8 cellular contexts compared by ENCODE assay signal in genomic region chr7:143380264-143380645, GRCh38. TPM values are rescaled to one million over a fixed set of nuclear protein-coding genes. Genes with fewer than 3 reads are reported as not detected.
A peak's percentile ranks its signal among the peaks of the same experiment; 100 is the strongest.
DNase-seq lines count a peak whose midpoint lies in the region; ATAC-seq and TF ChIP-seq lines count a peak whose summit lies in the region.

No MANE protein-coding gene starts in this region.

- H3K4me3 Mint-ChIP-seq in activated T-helper 1 cell treated with anti-CD3 and anti-CD28 coated beads, Interleukin-12 subunit alpha, Interleukin-12 subunit beta, Interleukin-2, Interleukin-4 antibody, amounts not matched to agents 30 ng/mL and 10 ng/mL and 1 ng/mL, durations not matched to agents 14 hours and 24 hours and 36 hours: peak overlapping the region; percentile 85
- peak overlapping the region in 9 of 10 donors; percentile 88 to 95 (median 92) for H3K4me3 Mint-ChIP-seq in naive thymus-derived CD8-positive, alpha-beta T cell
- peak overlapping the region; percentile 88 for H3K4me3 Mint-ChIP-seq in stimulated activated memory B cell treated with anti-CD40 and anti-IgM and Interleukin-4, amounts not matched to agents 10 μg/mL and 1 μg/mL and 100 μg/mL, for 72 hours

- H3K27ac ChIP-seq in HUES48 (ENCODE audit: low read depth, low read length) (peak overlapping the region; percentile 99), fibroblast of lung (ENCODE audit: insufficient read depth, low read length) (peak overlapping the region; percentile 98)

- intact Hi-C loops in activated T-helper 1 cell treated with anti-CD3 and anti-CD28 coated beads, Interleukin-12 subunit alpha, Interleukin-12 subunit beta, Interleukin-2, Interleukin-4 antibody, amounts not matched to agents 30 ng/mL and 10 ng/mL and 1 ng/mL, durations not matched to agents 14 hours and 24 hours and 36 hours (cut with micrococcal nuclease): loop anchor here (1.0 to 5.0 kb wide), 11 partner anchors 18 to 1642 kb away; partner anchors contain the start of genes CASP2, FAM131B, GSTK1 and SSBP1

- peaks cover 51% of the 10 kb centered on the region for H3K79me2 ChIP-seq in fibroblast of lung (ENCODE audit: control insufficient read depth, insufficient read depth, low read length)

- no peak overlapping the region for H2AFZ ChIP-seq in fibroblast of lung (ENCODE audit: low read length)

- H3K36me3 ChIP-seq in HUES48 (ENCODE audit: control insufficient read depth, insufficient read depth, low read length) (peaks cover 29% of the 10 kb centered on the region), fibroblast of lung (ENCODE audit: control insufficient read depth, insufficient read depth, low read length) (peaks cover 17% of the 10 kb centered on the region)

- H3K27ac Mint-ChIP-seq in activated T-helper 1 cell treated with anti-CD3 and anti-CD28 coated beads, Interleukin-12 subunit alpha, Interleukin-12 subunit beta, Interleukin-2, Interleukin-4 antibody, amounts not matched to agents 30 ng/mL and 10 ng/mL and 1 ng/mL, durations not matched to agents 14 hours and 24 hours and 36 hours: peak overlapping the region; percentile 70
- H3K27ac Mint-ChIP-seq in naive thymus-derived CD8-positive, alpha-beta T cell: peak overlapping the region; percentile 91 to 99 (median 94)
- peak overlapping the region; percentile 83 for H3K27ac Mint-ChIP-seq in stimulated activated memory B cell treated with anti-CD40 and anti-IgM and Interleukin-4, amounts not matched to agents 10 μg/mL and 1 μg/mL and 100 μg/mL, for 72 hours

- H3K27me3 ChIP-seq in HUES48 (ENCODE audit: control insufficient read depth, insufficient read depth, low read length): no peaks in the 10 kb centered on the region
- no peaks in the 10 kb centered on the region for H3K27me3 ChIP-seq in fibroblast of lung (ENCODE audit: control insufficient read depth, insufficient read depth, low read length)

- H3K4me3 ChIP-seq in HUES48 (ENCODE audit: low read depth, low read length): peak overlapping the region; percentile 96
- H3K4me3 ChIP-seq in fibroblast of lung (replicated peaks in 1 of 4; ENCODE audit: control extremely low read depth in 1 of 4, insufficient read depth in 1 of 4, low read depth in 3 of 4, low read length in 4 of 4): peak overlapping the region; percentile 73 to 88 (median 81)

- no peaks in the 10 kb centered on the region for H3K36me3 Mint-ChIP-seq in activated T-helper 1 cell treated with anti-CD3 and anti-CD28 coated beads, Interleukin-12 subunit alpha, Interleukin-12 subunit beta, Interleukin-2, Interleukin-4 antibody, amounts not matched to agents 30 ng/mL and 10 ng/mL and 1 ng/mL, durations not matched to agents 14 hours and 24 hours and 36 hours (ENCODE audit: low read depth)
- H3K36me3 Mint-ChIP-seq in naive thymus-derived CD8-positive, alpha-beta T cell: peaks cover 0 to 9% (median 0%) of the 10 kb centered on the region in 3 donors
- no peaks in the 10 kb centered on the region for H3K36me3 Mint-ChIP-seq in stimulated activated memory B cell treated with anti-CD40 and anti-IgM and Interleukin-4, amounts not matched to agents 10 μg/mL and 1 μg/mL and 100 μg/mL, for 72 hours

- H3K4me2 ChIP-seq in fibroblast of lung (ENCODE audit: extremely low read depth, insufficient read depth, low read length): peak overlapping the region; percentile 95

- H3K4me1 Mint-ChIP-seq in activated T-helper 1 cell treated with anti-CD3 and anti-CD28 coated beads, Interleukin-12 subunit alpha, Interleukin-12 subunit beta, Interleukin-2, Interleukin-4 antibody, amounts not matched to agents 30 ng/mL and 10 ng/mL and 1 ng/mL, durations not matched to agents 14 hours and 24 hours and 36 hours (ENCODE audit: low read depth): peaks cover 46% of the 10 kb centered on the region
- peaks cover 33 to 58% (median 44%) of the 10 kb centered on the region in 4 donors for H3K4me1 Mint-ChIP-seq in naive thymus-derived CD8-positive, alpha-beta T cell
- peaks cover 51% of the 10 kb centered on the region for H3K4me1 Mint-ChIP-seq in stimulated activated memory B cell treated with anti-CD40 and anti-IgM and Interleukin-4, amounts not matched to agents 10 μg/mL and 1 μg/mL and 100 μg/mL, for 72 hours

- H3K4me1 ChIP-seq in HUES48 (ENCODE audit: control insufficient read depth, insufficient read depth, low read length) (peaks cover 26% of the 10 kb centered on the region), fibroblast of lung (ENCODE audit: control insufficient read depth, extremely low read depth, insufficient read depth, low read length) (peaks cover 10% of the 10 kb centered on the region)

- H4K20me1 ChIP-seq in fibroblast of lung (ENCODE audit: control insufficient read depth, extremely low read depth, insufficient read depth, low read length): no peaks in the 10 kb centered on the region

- H3K9me3 Mint-ChIP-seq in activated T-helper 1 cell treated with anti-CD3 and anti-CD28 coated beads, Interleukin-12 subunit alpha, Interleukin-12 subunit beta, Interleukin-2, Interleukin-4 antibody, amounts not matched to agents 30 ng/mL and 10 ng/mL and 1 ng/mL, durations not matched to agents 14 hours and 24 hours and 36 hours: no peaks in the 10 kb centered on the region
- no peaks in the 10 kb centered on the region for H3K9me3 Mint-ChIP-seq in naive thymus-derived CD8-positive, alpha-beta T cell
- H3K9me3 Mint-ChIP-seq in stimulated activated memory B cell treated with anti-CD40 and anti-IgM and Interleukin-4, amounts not matched to agents 10 μg/mL and 1 μg/mL and 100 μg/mL, for 72 hours: no peaks in the 10 kb centered on the region

- DNase-seq in DMS 273 treated with DMSO at 0.1 percent for 48 hours (lab: John Stamatoyannopoulos, UW): peak; percentile 54
- peak; percentile 89 for DNase-seq in OCI-M1 (lab: John Stamatoyannopoulos, UW)
- DNase-seq in activated T-helper 1 cell treated with anti-CD3 and anti-CD28 coated beads, Interleukin-12 subunit alpha, Interleukin-12 subunit beta, Interleukin-2, Interleukin-4 antibody, amounts not matched to agents 30 ng/mL and 10 ng/mL and 1 ng/mL, durations not matched to agents 14 hours and 24 hours and 36 hours (ENCODE audit: low spot score): peak; percentile 76
- peak; percentile 73 to 90 for DNase-seq in fibroblast of lung (ENCODE audit: low read depth in 2 of 2)
- peak; percentile 75 to 92 (median 85) for DNase-seq in naive thymus-derived CD8-positive, alpha-beta T cell

- H3K9ac ChIP-seq in HUES48 (ENCODE audit: low read depth, low read length): peak overlapping the region; percentile 96
- H3K9ac ChIP-seq in fibroblast of lung (ENCODE audit: insufficient read depth, low read length): peak overlapping the region; percentile 96

- no peaks in the 10 kb centered on the region for H3K9me3 ChIP-seq in HUES48 (ENCODE audit: control insufficient read depth, insufficient read depth, low read length)
- H3K9me3 ChIP-seq in fibroblast of lung (ENCODE audit: control insufficient read depth, insufficient read depth, low read depth, low read length): no peaks in the 10 kb centered on the region

- POLR2A ChIA-PET in naive thymus-derived CD8-positive, alpha-beta T cell (lab: Charles Lee): interaction anchor here (0.7 to 7.2 kb wide), 31 partner anchors 9 to 1041 kb away, joined by 3 to 184 read pairs (median 4); partner anchors contain the start of genes CASP2, EPHA1, FAM131B and GSTK1

- TF ChIP-seq CTCF in fibroblast of lung (conservative IDR thresholded peaks at IDR 0.05 in 1 of 2, IDR thresholded peaks at IDR 0.05 in 1 of 2; ENCODE audit: low read depth in 1 of 2, low read length in 2 of 2): peak; percentile 83 to 84

- peak; percentile 68 for ATAC-seq in GM21447 (IDR thresholded peaks at IDR 0.05; ENCODE audit: unreplicated experiment)
- peak; percentile 52 to 59 for ATAC-seq in naive thymus-derived CD8-positive, alpha-beta T cell
- peak; percentile 80 for ATAC-seq in stimulated activated memory B cell treated with anti-CD40 and anti-IgM and Interleukin-4, amounts not matched to agents 10 μg/mL and 1 μg/mL and 100 μg/mL, for 72 hours

- no peaks in the 10 kb centered on the region for H3K27me3 Mint-ChIP-seq in activated T-helper 1 cell treated with anti-CD3 and anti-CD28 coated beads, Interleukin-12 subunit alpha, Interleukin-12 subunit beta, Interleukin-2, Interleukin-4 antibody, amounts not matched to agents 30 ng/mL and 10 ng/mL and 1 ng/mL, durations not matched to agents 14 hours and 24 hours and 36 hours (ENCODE audit: insufficient read depth)
- no peaks in the 10 kb centered on the region for H3K27me3 Mint-ChIP-seq in naive thymus-derived CD8-positive, alpha-beta T cell
- no peaks in the 10 kb centered on the region for H3K27me3 Mint-ChIP-seq in stimulated activated memory B cell treated with anti-CD40 and anti-IgM and Interleukin-4, amounts not matched to agents 10 μg/mL and 1 μg/mL and 100 μg/mL, for 72 hours

RNA-seq across cellular contexts. Expression of gene ZYX, which starts 0.9 kb away (rescaled TPM):
- total RNA-seq in activated T-helper 1 cell treated with anti-CD3 and anti-CD28 coated beads, Interleukin-12 subunit alpha, Interleukin-12 subunit beta, Interleukin-2, Interleukin-4 antibody, amounts not matched to agents 30 ng/mL and 10 ng/mL and 1 ng/mL, durations not matched to agents 14 hours and 24 hours and 36 hours: 73.9 and 78.8 TPM in 2 replicates
- 16.9 and 33.5 TPM in 2 replicates for total RNA-seq in fibroblast of lung
- polyA plus RNA-seq in fibroblast of lung: 85.6 and 131 TPM in 2 replicates
- 452 and 642 TPM in 2 replicates for polyA plus RNA-seq in fibroblast of lung (2012)
- 1,191 and 1,574 TPM in 2 replicates for polyA minus RNA-seq in fibroblast of lung (ENCODE audit: low replicate concordance)
- 100 to 1,000 TPM; 138 to 151 TPM for total RNA-seq in naive thymus-derived CD8-positive, alpha-beta T cell
- polyA plus RNA-seq in naive thymus-derived CD8-positive, alpha-beta T cell: 100 to 1,000 TPM in 1 of 3 donors, 10 to 100 TPM in 2; 58.6 to 142 (median 82.6) TPM

RNA-seq across cellular contexts. Expression of gene FAM131B, which starts 17.7 kb away (rescaled TPM):
- 0.44 and 0.54 TPM in 2 replicates for total RNA-seq in activated T-helper 1 cell treated with anti-CD3 and anti-CD28 coated beads, Interleukin-12 subunit alpha, Interleukin-12 subunit beta, Interleukin-2, Interleukin-4 antibody, amounts not matched to agents 30 ng/mL and 10 ng/mL and 1 ng/mL, durations not matched to agents 14 hours and 24 hours and 36 hours
- 3.8 and 4.4 TPM in 2 replicates for total RNA-seq in fibroblast of lung
- 2.0 and 4.8 TPM in 2 replicates for polyA plus RNA-seq in fibroblast of lung
- polyA plus RNA-seq in fibroblast of lung (2012): 1.9 and 4.0 TPM in 2 replicates
- polyA minus RNA-seq in fibroblast of lung (ENCODE audit: low replicate concordance): 8.6 and 36.6 TPM in 2 replicates
- 1 to 10 TPM in 1 of 2 experiments, under 1 TPM in 1; 0.78 to 1.2 TPM for total RNA-seq in naive thymus-derived CD8-positive, alpha-beta T cell
- polyA plus RNA-seq in naive thymus-derived CD8-positive, alpha-beta T cell: 1 to 10 TPM in 1 of 3 donors, under 1 TPM in 2; 0.44 to 1.1 (median 0.54) TPM

RNA-seq across cellular contexts. Expression of gene EPHA1, which starts 28.4 kb away (rescaled TPM):
- total RNA-seq in activated T-helper 1 cell treated with anti-CD3 and anti-CD28 coated beads, Interleukin-12 subunit alpha, Interleukin-12 subunit beta, Interleukin-2, Interleukin-4 antibody, amounts not matched to agents 30 ng/mL and 10 ng/mL and 1 ng/mL, durations not matched to agents 14 hours and 24 hours and 36 hours: not detected in 2 replicates
- under 0.01 and 0.26 TPM in 2 replicates for total RNA-seq in fibroblast of lung
- 0.05 and 0.09 TPM in 2 replicates for polyA plus RNA-seq in fibroblast of lung
- 0.89 and 2.2 TPM in 2 replicates for polyA plus RNA-seq in fibroblast of lung (2012)
- 2.7 TPM in 1 of 2 replicates, not detected in the other for polyA minus RNA-seq in fibroblast of lung (ENCODE audit: low replicate concordance)
- 10 to 100 TPM; 44.8 to 44.9 TPM for total RNA-seq in naive thymus-derived CD8-positive, alpha-beta T cell
- polyA plus RNA-seq in naive thymus-derived CD8-positive, alpha-beta T cell: 10 to 100 TPM; 10.1 to 37.1 (median 16.2) TPM

Comparison
In these comparisons a context has a peak if more than half of its experiments do, and no peak if none do; other contexts are left out.
1. Peak in every context shown above with its lines: DNase-seq, ATAC-seq, H3K4me3 ChIP-seq and H3K27ac ChIP-seq.
2. RNA of gene EPHA1, which starts 28.4 kb away (total RNA-seq): 44.8 to 44.9 TPM in naive thymus-derived CD8-positive, alpha-beta T cell; not detected in activated T-helper 1 cell treated with anti-CD3 and anti-CD28 coated beads, Interleukin-12 subunit alpha, Interleukin-12 subunit beta, Interleukin-2, Interleukin-4 antibody, amounts not matched to agents 30 ng/mL and 10 ng/mL and 1 ng/mL, durations not matched to agents 14 hours and 24 hours and 36 hours and under 0.01 to 0.26 TPM in fibroblast of lung; every median in the first group is over 10 times any median in the second.